ENCODE assay signal across 1 cellular context in the genomic region with DNA sequence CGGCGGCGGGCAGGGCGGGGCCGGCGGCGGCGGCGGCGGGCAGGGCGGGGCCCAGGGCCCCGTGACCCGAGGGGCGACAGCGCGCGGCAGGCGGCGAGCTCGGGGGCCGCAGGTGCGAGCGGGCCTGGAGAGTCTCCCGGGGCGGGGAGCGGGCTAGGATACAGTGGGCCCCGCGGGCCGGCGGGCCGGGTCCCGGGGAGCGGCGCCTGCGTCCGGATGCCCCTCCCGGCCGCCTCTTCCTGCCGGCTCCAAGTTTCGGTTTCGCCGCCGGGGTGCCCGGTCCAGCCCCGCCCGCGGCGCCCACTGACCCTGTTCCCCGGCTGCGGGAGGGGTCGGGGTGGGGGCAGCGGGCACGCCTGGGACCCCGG.
TF ChIP-seq lines count a peak whose summit lies in the region.

A gene (plus strand): TSS at position 62 of the 368 bp plus-strand sequence. CDS start 2,830 bp downstream, outside the sequence.

TF ChIP-seq in GM23338, 12 proteins besides CTCF, POLR2A, EP300 and RAD21 (continued from another document):
- TF ChIP-seq, protein P1, sequence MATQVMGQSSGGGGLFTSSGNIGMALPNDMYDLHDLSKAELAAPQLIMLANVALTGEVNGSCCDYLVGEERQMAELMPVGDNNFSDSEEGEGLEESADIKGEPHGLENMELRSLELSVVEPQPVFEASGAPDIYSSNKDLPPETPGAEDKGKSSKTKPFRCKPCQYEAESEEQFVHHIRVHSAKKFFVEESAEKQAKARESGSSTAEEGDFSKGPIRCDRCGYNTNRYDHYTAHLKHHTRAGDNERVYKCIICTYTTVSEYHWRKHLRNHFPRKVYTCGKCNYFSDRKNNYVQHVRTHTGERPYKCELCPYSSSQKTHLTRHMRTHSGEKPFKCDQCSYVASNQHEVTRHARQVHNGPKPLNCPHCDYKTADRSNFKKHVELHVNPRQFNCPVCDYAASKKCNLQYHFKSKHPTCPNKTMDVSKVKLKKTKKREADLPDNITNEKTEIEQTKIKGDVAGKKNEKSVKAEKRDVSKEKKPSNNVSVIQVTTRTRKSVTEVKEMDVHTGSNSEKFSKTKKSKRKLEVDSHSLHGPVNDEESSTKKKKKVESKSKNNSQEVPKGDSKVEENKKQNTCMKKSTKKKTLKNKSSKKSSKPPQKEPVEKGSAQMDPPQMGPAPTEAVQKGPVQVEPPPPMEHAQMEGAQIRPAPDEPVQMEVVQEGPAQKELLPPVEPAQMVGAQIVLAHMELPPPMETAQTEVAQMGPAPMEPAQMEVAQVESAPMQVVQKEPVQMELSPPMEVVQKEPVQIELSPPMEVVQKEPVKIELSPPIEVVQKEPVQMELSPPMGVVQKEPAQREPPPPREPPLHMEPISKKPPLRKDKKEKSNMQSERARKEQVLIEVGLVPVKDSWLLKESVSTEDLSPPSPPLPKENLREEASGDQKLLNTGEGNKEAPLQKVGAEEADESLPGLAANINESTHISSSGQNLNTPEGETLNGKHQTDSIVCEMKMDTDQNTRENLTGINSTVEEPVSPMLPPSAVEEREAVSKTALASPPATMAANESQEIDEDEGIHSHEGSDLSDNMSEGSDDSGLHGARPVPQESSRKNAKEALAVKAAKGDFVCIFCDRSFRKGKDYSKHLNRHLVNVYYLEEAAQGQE (IDR thresholded peaks at IDR 0.05; ENCODE audit: unreplicated experiment), result no peak
- TF ChIP-seq EZH2phosphoT487 (IDR thresholded peaks at IDR 0.05; ENCODE audit: unreplicated experiment), result no peak
- no peak for TF ChIP-seq EZH2 (IDR thresholded peaks at IDR 0.05; ENCODE audit: low read depth, unreplicated experiment)
- TF ChIP-seq, protein P2, sequence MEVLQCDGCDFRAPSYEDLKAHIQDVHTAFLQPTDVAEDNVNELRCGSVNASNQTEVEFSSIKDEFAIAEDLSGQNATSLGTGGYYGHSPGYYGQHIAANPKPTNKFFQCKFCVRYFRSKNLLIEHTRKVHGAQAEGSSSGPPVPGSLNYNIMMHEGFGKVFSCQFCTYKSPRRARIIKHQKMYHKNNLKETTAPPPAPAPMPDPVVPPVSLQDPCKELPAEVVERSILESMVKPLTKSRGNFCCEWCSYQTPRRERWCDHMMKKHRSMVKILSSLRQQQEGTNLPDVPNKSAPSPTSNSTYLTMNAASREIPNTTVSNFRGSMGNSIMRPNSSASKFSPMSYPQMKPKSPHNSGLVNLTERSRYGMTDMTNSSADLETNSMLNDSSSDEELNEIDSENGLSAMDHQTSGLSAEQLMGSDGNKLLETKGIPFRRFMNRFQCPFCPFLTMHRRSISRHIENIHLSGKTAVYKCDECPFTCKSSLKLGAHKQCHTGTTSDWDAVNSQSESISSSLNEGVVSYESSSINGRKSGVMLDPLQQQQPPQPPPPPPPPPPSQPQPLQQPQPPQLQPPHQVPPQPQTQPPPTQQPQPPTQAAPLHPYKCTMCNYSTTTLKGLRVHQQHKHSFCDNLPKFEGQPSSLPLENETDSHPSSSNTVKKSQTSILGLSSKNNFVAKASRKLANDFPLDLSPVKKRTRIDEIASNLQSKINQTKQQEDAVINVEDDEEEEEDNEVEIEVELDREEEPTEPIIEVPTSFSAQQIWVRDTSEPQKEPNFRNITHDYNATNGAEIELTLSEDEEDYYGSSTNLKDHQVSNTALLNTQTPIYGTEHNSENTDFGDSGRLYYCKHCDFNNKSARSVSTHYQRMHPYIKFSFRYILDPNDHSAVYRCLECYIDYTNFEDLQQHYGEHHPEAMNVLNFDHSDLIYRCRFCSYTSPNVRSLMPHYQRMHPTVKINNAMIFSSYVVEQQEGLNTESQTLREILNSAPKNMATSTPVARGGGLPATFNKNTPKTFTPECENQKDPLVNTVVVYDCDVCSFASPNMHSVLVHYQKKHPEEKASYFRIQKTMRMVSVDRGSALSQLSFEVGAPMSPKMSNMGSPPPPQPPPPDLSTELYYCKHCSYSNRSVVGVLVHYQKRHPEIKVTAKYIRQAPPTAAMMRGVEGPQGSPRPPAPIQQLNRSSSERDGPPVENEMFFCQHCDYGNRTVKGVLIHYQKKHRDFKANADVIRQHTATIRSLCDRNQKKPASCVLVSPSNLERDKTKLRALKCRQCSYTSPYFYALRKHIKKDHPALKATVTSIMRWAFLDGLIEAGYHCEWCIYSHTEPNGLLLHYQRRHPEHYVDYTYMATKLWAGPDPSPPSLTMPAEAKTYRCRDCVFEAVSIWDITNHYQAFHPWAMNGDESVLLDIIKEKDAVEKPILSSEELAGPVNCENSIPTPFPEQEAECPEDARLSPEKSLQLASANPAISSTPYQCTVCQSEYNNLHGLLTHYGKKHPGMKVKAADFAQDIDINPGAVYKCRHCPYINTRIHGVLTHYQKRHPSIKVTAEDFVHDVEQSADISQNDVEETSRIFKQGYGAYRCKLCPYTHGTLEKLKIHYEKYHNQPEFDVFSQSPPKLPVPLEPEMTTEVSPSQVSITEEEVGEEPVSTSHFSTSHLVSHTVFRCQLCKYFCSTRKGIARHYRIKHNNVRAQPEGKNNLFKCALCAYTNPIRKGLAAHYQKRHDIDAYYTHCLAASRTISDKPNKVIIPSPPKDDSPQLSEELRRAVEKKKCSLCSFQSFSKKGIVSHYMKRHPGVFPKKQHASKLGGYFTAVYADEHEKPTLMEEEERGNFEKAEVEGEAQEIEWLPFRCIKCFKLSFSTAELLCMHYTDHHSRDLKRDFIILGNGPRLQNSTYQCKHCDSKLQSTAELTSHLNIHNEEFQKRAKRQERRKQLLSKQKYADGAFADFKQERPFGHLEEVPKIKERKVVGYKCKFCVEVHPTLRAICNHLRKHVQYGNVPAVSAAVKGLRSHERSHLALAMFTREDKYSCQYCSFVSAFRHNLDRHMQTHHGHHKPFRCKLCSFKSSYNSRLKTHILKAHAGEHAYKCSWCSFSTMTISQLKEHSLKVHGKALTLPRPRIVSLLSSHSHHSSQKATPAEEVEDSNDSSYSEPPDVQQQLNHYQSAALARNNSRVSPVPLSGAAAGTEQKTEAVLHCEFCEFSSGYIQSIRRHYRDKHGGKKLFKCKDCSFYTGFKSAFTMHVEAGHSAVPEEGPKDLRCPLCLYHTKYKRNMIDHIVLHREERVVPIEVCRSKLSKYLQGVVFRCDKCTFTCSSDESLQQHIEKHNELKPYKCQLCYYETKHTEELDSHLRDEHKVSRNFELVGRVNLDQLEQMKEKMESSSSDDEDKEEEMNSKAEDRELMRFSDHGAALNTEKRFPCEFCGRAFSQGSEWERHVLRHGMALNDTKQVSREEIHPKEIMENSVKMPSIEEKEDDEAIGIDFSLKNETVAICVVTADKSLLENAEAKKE (CRISPR knock-in tag; IDR thresholded peaks at IDR 0.05), result no peak
- TF ChIP-seq, protein P3, sequence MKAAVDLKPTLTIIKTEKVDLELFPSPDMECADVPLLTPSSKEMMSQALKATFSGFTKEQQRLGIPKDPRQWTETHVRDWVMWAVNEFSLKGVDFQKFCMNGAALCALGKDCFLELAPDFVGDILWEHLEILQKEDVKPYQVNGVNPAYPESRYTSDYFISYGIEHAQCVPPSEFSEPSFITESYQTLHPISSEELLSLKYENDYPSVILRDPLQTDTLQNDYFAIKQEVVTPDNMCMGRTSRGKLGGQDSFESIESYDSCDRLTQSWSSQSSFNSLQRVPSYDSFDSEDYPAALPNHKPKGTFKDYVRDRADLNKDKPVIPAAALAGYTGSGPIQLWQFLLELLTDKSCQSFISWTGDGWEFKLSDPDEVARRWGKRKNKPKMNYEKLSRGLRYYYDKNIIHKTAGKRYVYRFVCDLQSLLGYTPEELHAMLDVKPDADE (IDR thresholded peaks at IDR 0.05), result no peak
- TF ChIP-seq CREB1 (CRISPR knock-in tag; IDR thresholded peaks at IDR 0.05; ENCODE audit: low read depth), result no peak
- no peak for TF ChIP-seq POLR2AphosphoS5 (IDR thresholded peaks at IDR 0.05; ENCODE audit: low read depth)
- TF ChIP-seq ZNF114 (CRISPR knock-in tag; IDR thresholded peaks at IDR 0.05), result no peak
- no peak for TF ChIP-seq ZNF331 (CRISPR knock-in tag; IDR thresholded peaks at IDR 0.05; ENCODE audit: low read depth)
